ENCODE assay signal across 8 cellular contexts in the genomic region with DNA sequence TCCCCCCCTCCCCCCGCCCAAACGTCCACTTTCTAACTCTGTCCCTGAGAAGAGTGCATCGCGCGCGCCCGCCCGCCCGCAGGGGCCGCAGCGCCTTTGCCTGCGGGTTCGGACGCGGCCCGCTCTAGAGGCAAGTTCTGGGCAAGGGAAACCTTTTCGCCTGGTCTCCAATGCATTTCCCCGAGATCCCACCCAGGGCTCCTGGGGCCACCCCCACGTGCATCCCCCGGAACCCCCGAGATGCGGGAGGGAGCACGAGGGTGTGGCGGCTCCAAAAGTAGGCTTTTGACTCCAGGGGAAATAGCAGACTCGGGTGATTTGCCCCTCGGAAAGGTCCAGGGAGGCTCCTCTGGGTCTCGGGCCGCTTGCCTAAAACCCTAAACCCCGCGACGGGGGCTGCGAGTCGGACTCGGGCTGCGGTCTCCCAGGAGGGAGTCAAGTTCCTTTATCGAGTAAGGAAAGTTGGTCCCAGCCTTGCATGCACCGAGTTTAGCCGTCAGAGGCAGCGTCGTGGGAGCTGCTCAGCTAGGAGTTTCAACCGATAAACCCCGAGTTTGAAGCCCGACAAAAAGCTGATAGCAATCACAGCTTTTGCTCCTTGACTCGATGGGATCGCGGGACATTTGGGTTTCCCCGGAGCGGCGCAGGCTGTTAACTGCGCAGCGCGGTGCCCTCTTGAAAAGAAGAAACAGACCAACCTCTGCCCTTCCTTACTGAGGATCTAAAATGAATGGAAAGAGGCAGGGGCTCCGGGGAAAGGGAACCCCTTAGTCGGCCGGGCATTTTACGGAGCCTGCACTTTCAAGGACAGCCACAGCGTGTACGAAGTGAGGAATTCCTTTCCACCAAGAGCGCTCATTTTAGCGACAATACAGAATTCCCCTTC.
DNase-seq lines count a peak whose midpoint lies in the region; ATAC-seq and FAIRE-seq lines count a peak whose summit lies in the region.

No MANE protein-coding gene starts in this region.

- peak overlapping the region in 1 of 2 donors; percentile 73 for H3K27ac ChIP-seq in small intestine (ENCODE audit: low read depth in 1 of 2, low read length in 1 of 2)

- ATAC-seq in GM19467 (IDR thresholded peaks at IDR 0.05; ENCODE audit: unreplicated experiment) (no peak), HG03045 (IDR thresholded peaks at IDR 0.05; ENCODE audit: unreplicated experiment) (no peak)

- H3K27me3 ChIP-seq in adipocyte (replicated peaks; ENCODE audit: control insufficient read depth, insufficient read depth, low read length) (no peaks in the 10 kb centered on the region), iPS-15b (ENCODE audit: control insufficient read depth, insufficient read depth, low read length) (peaks cover 68% of the 10 kb centered on the region), small intestine (ENCODE audit: control insufficient read depth in 2 of 2, insufficient read depth in 2 of 2, low read length in 2 of 2) (peaks cover 0 to 2% of the 10 kb centered on the region in 2 donors)

- H3K9me3 ChIP-seq in adipocyte (ENCODE audit: control insufficient read depth, low read length): no peaks in the 10 kb centered on the region
- no peaks in the 10 kb centered on the region for H3K9me3 ChIP-seq in iPS-15b (ENCODE audit: control insufficient read depth, insufficient read depth, low read length)
- no peaks in the 10 kb centered on the region for H3K9me3 ChIP-seq in small intestine (ENCODE audit: control insufficient read depth, low read depth)

- H3K9ac ChIP-seq in adipocyte (ENCODE audit: low read length) (peak overlapping the region; percentile 100), iPS-15b (ENCODE audit: low read depth, low read length) (no peak overlapping the region)

- no peaks in the 10 kb centered on the region for H3K36me3 ChIP-seq in adipocyte (ENCODE audit: control insufficient read depth, insufficient read depth, low read length, severe bottlenecking)
- no peaks in the 10 kb centered on the region for H3K36me3 ChIP-seq in iPS-15b (ENCODE audit: control insufficient read depth, insufficient read depth, low read length)
- no peaks in the 10 kb centered on the region for H3K36me3 ChIP-seq in small intestine (ENCODE audit: control insufficient read depth in 2 of 2, insufficient read depth in 2 of 2, low read length in 2 of 2)

- peak overlapping the region; percentile 97 for H3K4me3 ChIP-seq in adipocyte (ENCODE audit: low read length)
- H3K4me3 ChIP-seq in iPS-15b (ENCODE audit: low read depth, low read length): peak overlapping the region; percentile 52
- peak overlapping the region; percentile 33 to 66 for H3K4me3 ChIP-seq in small intestine (ENCODE audit: low read depth in 1 of 2, low read length in 2 of 2)

- H3K4me1 ChIP-seq in adipocyte (ENCODE audit: control insufficient read depth, insufficient read depth, low read length) (peaks cover 12% of the 10 kb centered on the region), iPS-15b (ENCODE audit: control insufficient read depth, insufficient read depth, low read length) (peaks cover 7% of the 10 kb centered on the region), small intestine (ENCODE audit: control insufficient read depth in 2 of 2, insufficient read depth in 1 of 2, low read depth in 1 of 2, low read length in 1 of 2) (no peaks in the 10 kb centered on the region)

- FAIRE-seq in small intestine (lab: Jason Lieb, UNC): no peak

- peak; percentile 17 for DNase-seq in stimulated activated CD4-positive, alpha-beta T cell treated with anti-CD3 and anti-CD28 coated beads, Interleukin-12 subunit alpha, Interleukin-12 subunit beta, amount 100 ng/mL, for 4 hours
- DNase-seq in stimulated activated CD4-positive, alpha-beta T cell treated with anti-CD3 and anti-CD28 coated beads, Interleukin-2, amount 100 ng/mL, for 48 hours: no peak
- DNase-seq in adipocyte (ENCODE audit: low read depth) (peak; percentile 77), small intestine (peak; percentile 25), G401 (ENCODE audit: low spot score) (no peak)

- in situ Hi-C loops in G401 (cut with HindIII; ENCODE audit: low sequenced_read_pairs): no loop called here

- WGBS in small intestine, 3 donors: 10 to 23% (median 15%) methylated on average over 59 to 60 of the region's 60 CpGs

Comparison
In these comparisons a context has a peak if more than half of its experiments do, and no peak if none do; other contexts are left out.
1. DNase-seq: peak in stimulated activated CD4-positive, alpha-beta T cell treated with anti-CD3 and anti-CD28 coated beads, Interleukin-12 subunit alpha, Interleukin-12 subunit beta, amount 100 ng/mL, for 4 hours (single experiment), adipocyte (single experiment) and small intestine (single experiment); none in stimulated activated CD4-positive, alpha-beta T cell treated with anti-CD3 and anti-CD28 coated beads, Interleukin-2, amount 100 ng/mL, for 48 hours (0 of 2) and G401 (single experiment).
2. Peak in every context shown above with its lines, with median percentiles within 50 percentile points of each other: H3K4me3 ChIP-seq.